12 cellular contexts compared by ENCODE assay signal in the genomic region with DNA sequence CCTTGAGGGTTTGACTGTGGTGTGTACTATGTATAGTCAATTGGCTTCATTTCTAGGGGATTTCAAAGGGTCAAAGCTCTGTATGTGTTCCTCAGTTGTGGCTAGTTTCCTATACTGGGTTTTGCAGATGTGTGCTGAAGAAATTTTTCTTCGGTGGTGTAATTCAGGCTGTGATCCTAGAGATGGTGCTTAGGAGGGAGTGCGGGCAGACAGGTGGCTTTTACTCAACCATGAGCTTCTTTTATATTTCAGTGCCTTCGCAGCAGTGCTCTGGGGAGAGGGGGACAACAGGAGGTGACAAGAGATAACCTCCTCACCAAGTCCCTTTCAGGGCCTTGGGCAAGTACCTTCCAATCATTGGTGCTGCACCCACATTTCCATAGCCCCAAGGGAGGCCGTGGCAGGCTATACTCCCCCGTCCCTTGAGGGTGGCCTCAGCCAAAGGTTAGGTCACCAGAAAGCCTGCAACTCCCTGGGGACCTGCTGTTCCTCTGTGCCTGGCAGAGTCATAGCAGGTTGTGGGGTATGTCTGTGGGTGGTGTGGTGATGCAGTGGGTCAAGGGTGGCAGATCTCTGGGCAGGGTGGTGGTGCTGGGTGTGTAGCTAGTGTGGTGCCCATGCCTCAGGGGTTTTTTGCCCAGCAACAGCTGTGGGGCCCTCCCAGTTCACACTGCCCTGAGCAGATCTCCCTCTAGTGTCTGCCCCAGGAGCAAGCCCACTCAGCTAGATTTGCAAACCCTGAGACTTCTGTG.
DNase-seq lines count a peak whose midpoint lies in the region; ATAC-seq lines count a peak whose summit lies in the region.
"Had no signal": no experiment of that assay in that cellular context is flagged by ENCODE, and none has a peak within 500 bp of the region (broad histone marks: within the 10 kb centered on the region; RNA-seq: fewer than 3 reads in every experiment).

No MANE protein-coding gene starts in this region.

- H3K36me3 Mint-ChIP-seq in stimulated activated memory B cell treated with anti-CD40 and anti-IgM and Interleukin-4, amounts not matched to agents 10 μg/mL and 1 μg/mL and 100 μg/mL, for 72 hours: no peaks in the 10 kb centered on the region

- peak; percentile 58 for ATAC-seq in GM18868 (IDR thresholded peaks at IDR 0.05; ENCODE audit: unreplicated experiment)
- peak; percentile 64 for ATAC-seq in GM21737 (IDR thresholded peaks at IDR 0.05; ENCODE audit: unreplicated experiment)
- peak; percentile 63 for ATAC-seq in HG03442 (IDR thresholded peaks at IDR 0.05; ENCODE audit: unreplicated experiment)
- peak; percentile 94 for ATAC-seq in stimulated activated memory B cell treated with anti-CD40 and anti-IgM and Interleukin-4, amounts not matched to agents 10 μg/mL and 1 μg/mL and 100 μg/mL, for 72 hours

- H3K27ac Mint-ChIP-seq in stimulated activated memory B cell treated with anti-CD40 and anti-IgM and Interleukin-4, amounts not matched to agents 10 μg/mL and 1 μg/mL and 100 μg/mL, for 72 hours: peak overlapping the region; percentile 72
- H3K27ac Mint-ChIP-seq: activated T-cell treated with anti-CD3 and anti-CD28 coated beads, Interleukin-2, amount 50 U/mL, for 72 hours; T-helper 1 cell treated with Interleukin-12 subunit alpha and Interleukin-12 subunit beta and Interleukin-4 antibody, amounts not matched to agents 30 μg/mL and 1 μg/mL, for 36 hours had no signal

- H3K27me3 Mint-ChIP-seq in stimulated activated memory B cell treated with anti-CD40 and anti-IgM and Interleukin-4, amounts not matched to agents 10 μg/mL and 1 μg/mL and 100 μg/mL, for 72 hours: no peaks in the 10 kb centered on the region

- peak overlapping the region; percentile 45 for H3K4me3 Mint-ChIP-seq in stimulated activated memory B cell treated with anti-CD40 and anti-IgM and Interleukin-4, amounts not matched to agents 10 μg/mL and 1 μg/mL and 100 μg/mL, for 72 hours
- H3K4me3 Mint-ChIP-seq: activated T-cell treated with anti-CD3 and anti-CD28 coated beads, Interleukin-2, amount 50 U/mL, for 72 hours; T-helper 1 cell treated with Interleukin-12 subunit alpha and Interleukin-12 subunit beta and Interleukin-4 antibody, amounts not matched to agents 30 μg/mL and 1 μg/mL, for 36 hours had no signal

- peaks cover 52% of the 10 kb centered on the region for H3K4me1 Mint-ChIP-seq in stimulated activated memory B cell treated with anti-CD40 and anti-IgM and Interleukin-4, amounts not matched to agents 10 μg/mL and 1 μg/mL and 100 μg/mL, for 72 hours

- DNase-seq in 8988T: no peak
- no peak for DNase-seq in T-helper 1 cell
- no peak for DNase-seq in retina
- DNase-seq: EL, hypothalamus, NCI-H345 had no signal

- H3K9me3 Mint-ChIP-seq in stimulated activated memory B cell treated with anti-CD40 and anti-IgM and Interleukin-4, amounts not matched to agents 10 μg/mL and 1 μg/mL and 100 μg/mL, for 72 hours: peaks cover 3% of the 10 kb centered on the region
- H3K9me3 Mint-ChIP-seq: T-helper 1 cell treated with Interleukin-12 subunit alpha and Interleukin-12 subunit beta and Interleukin-4 antibody, amounts not matched to agents 30 μg/mL and 1 μg/mL, for 36 hours had no signal
